Comparison of ENCODE assay signal across 9 cellular contexts in the genomic region with DNA sequence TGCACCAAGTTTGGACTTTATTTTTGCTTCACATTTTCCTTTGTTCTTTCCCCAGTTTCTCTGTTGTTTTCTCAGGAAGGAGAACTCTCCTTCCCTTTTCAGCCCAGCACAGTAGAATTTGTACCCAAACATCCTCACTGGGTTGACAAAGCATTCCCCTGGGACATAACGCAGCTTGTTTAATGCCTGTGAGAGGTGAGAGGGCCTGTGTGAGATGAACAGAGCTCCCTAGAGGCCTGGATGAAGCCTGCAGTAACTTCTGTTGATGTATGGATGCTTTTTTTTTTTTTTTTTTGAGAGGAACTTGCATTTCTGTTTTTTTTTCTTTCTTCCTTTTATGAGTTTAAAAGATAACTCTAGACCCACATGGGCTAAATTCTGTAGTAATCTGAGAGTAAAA.
DNase-seq lines count a peak whose midpoint lies in the region; ATAC-seq and TF ChIP-seq lines count a peak whose summit lies in the region.
"Had no signal": no experiment of that assay in that cellular context is flagged by ENCODE, and none has a peak within 500 bp of the region (broad histone marks: within the 10 kb centered on the region; RNA-seq: fewer than 3 reads in every experiment).

No MANE protein-coding gene starts in this region.

- no peak overlapping the region for H3K4me3 Mint-ChIP-seq in activated CD4-positive, alpha-beta memory T cell treated with anti-CD3 and anti-CD28 coated beads, Interleukin-2, amount 10 ng/mL, durations not matched to agents 7 days and 5 days
- H3K4me3 Mint-ChIP-seq: CD8-positive, alpha-beta memory T cell had no signal

- CTCF ChIA-PET in AG04450 (lab: Charles Lee), result interaction anchor here (0.6 kb wide), 1 partner anchor 328 kb away, joined by 6 read pairs; no protein-coding TSS in a partner anchor
- CTCF ChIA-PET in RWPE1 (lab: Yijun Ruan, JAX), result interaction anchor here (0.7 to 1.0 kb wide), 2 partner anchors 13 to 137 kb away, joined by 3 read pairs; no protein-coding TSS in a partner anchor
- CTCF ChIA-PET in activated CD4-positive, alpha-beta memory T cell treated with anti-CD3 and anti-CD28 coated beads, Interleukin-2, amount 10 ng/mL, durations not matched to agents 7 days and 5 days (lab: Charles Lee), result no interaction called here

- no peak for ATAC-seq in GM18519 (IDR thresholded peaks at IDR 0.05; ENCODE audit: low FRiP score, unreplicated experiment)
- no peak for ATAC-seq in heart left ventricle

- DNase-seq in AG04450 (ENCODE audit: low read depth, low spot score) (no peak), LNCaP clone FGC (ENCODE audit: low read depth) (no peak), SK-MEL-5 (ENCODE audit: low read depth, low spot score) (peak; percentile 48), iPS DF 19.7 (ENCODE audit: low read depth, low spot score) (peak; percentile 33), RWPE1 (ENCODE audit: low spot score) (no peak), heart left ventricle (no peak)
- DNase-seq in activated CD4-positive, alpha-beta memory T cell treated with anti-CD3 and anti-CD28 coated beads, Interleukin-2, amount 10 ng/mL, durations not matched to agents 7 days and 5 days, result no peak
- DNase-seq: CD8-positive, alpha-beta memory T cell had no signal

- in situ Hi-C loops in SK-MEL-5 (cut with HindIII; ENCODE audit: low pct_unique_long_range_greater_than_20kb, low sequenced_read_pairs), result no loop called here

- no peaks in the 10 kb centered on the region for H3K4me1 Mint-ChIP-seq in activated CD4-positive, alpha-beta memory T cell treated with anti-CD3 and anti-CD28 coated beads, Interleukin-2, amount 10 ng/mL, durations not matched to agents 7 days and 5 days
- H3K4me1 Mint-ChIP-seq: CD8-positive, alpha-beta memory T cell had no signal

- H3K27ac ChIP-seq in AG04450 (ENCODE audit: low read depth, low read length) (no peak overlapping the region), RWPE1 (no peak overlapping the region), heart left ventricle (peak overlapping the region in 1 of 12 donors; percentile 17)

- no peaks in the 10 kb centered on the region for H3K9me3 Mint-ChIP-seq in activated CD4-positive, alpha-beta memory T cell treated with anti-CD3 and anti-CD28 coated beads, Interleukin-2, amount 10 ng/mL, durations not matched to agents 7 days and 5 days
- H3K9me3 Mint-ChIP-seq: CD8-positive, alpha-beta memory T cell had no signal

- H3K9me3 ChIP-seq in AG04450 (ENCODE audit: control insufficient read depth, insufficient read depth, low read length) (no peaks in the 10 kb centered on the region; the same call in 1 of the 2 replicates), heart left ventricle (no peaks in the 10 kb centered on the region)

- 0 out of 2 replicates have a peak, but pooled peaks have one; percentile 15 for TF ChIP-seq CTCF in AG04450 (IDR thresholded peaks at IDR 0.05; ENCODE audit: low read depth, low read length)
- peak; percentile 34; the same call in 1 of the 2 replicates for TF ChIP-seq CTCF in LNCaP clone FGC (IDR thresholded peaks at IDR 0.05; ENCODE audit: control insufficient read depth, extremely low read depth, insufficient read depth)
- TF ChIP-seq CTCF in RWPE1 (conservative IDR thresholded peaks at IDR 0.05; ENCODE audit: low read depth), result no peak
- TF ChIP-seq CTCF in heart left ventricle (IDR thresholded peaks at IDR 0.05), result no peak

- TF ChIP-seq POLR2A in heart left ventricle (IDR thresholded peaks at IDR 0.05), result no peak

- no peaks in the 10 kb centered on the region for H3K36me3 ChIP-seq in heart left ventricle

- peaks cover 13% of the 10 kb centered on the region for H3K27me3 Mint-ChIP-seq in activated CD4-positive, alpha-beta memory T cell treated with anti-CD3 and anti-CD28 coated beads, Interleukin-2, amount 10 ng/mL, durations not matched to agents 7 days and 5 days

- no peak overlapping the region for H3K27ac Mint-ChIP-seq in activated CD4-positive, alpha-beta memory T cell treated with anti-CD3 and anti-CD28 coated beads, Interleukin-2, amount 10 ng/mL, durations not matched to agents 7 days and 5 days
- H3K27ac Mint-ChIP-seq: CD8-positive, alpha-beta memory T cell had no signal

- POLR2A ChIA-PET in AG04450 (lab: Yijun Ruan, JAX) (interaction anchor here (0.6 to 0.7 kb wide), 2 partner anchors 130 to 351 kb away, joined by 5 to 6 read pairs; no protein-coding TSS in a partner anchor), RWPE1 (lab: Yijun Ruan, JAX; ENCODE audit: low non-redundant PET) (no interaction called here)
- POLR2A ChIA-PET in activated CD4-positive, alpha-beta memory T cell treated with anti-CD3 and anti-CD28 coated beads, Interleukin-2, amount 10 ng/mL, durations not matched to agents 7 days and 5 days (lab: Charles Lee), result no interaction called here

- intact Hi-C loops in heart left ventricle (cut with DNase I), result no loop called here

- peaks cover 0 to 11% (median 0%) of the 10 kb centered on the region in 12 donors for H3K4me1 ChIP-seq in heart left ventricle

- 42 to 60% (median 50%) methylated on average over 1 of the region's 1 CpG for WGBS in heart left ventricle, 4 donors

- peaks cover 30% of the 10 kb centered on the region for H3K27me3 ChIP-seq in AG04450 (ENCODE audit: control insufficient read depth, insufficient read depth, low read length)
- no peaks in the 10 kb centered on the region for H3K27me3 ChIP-seq in heart left ventricle

- no peaks in the 10 kb centered on the region for H3K36me3 Mint-ChIP-seq in activated CD4-positive, alpha-beta memory T cell treated with anti-CD3 and anti-CD28 coated beads, Interleukin-2, amount 10 ng/mL, durations not matched to agents 7 days and 5 days (ENCODE audit: low read depth)

- no peak overlapping the region for H3K4me3 ChIP-seq in AG04450 (ENCODE audit: low read depth, low read length)
- H3K4me3 ChIP-seq in LNCaP clone FGC (ENCODE audit: low read depth, low read length), result no peak overlapping the region
- no peak overlapping the region for H3K4me3 ChIP-seq in heart left ventricle

Comparison
In these comparisons a context has a peak if more than half of its experiments do, and no peak if none do; other contexts are left out.
1. DNase-seq: peak in SK-MEL-5 (single experiment) and iPS DF 19.7 (single experiment); none in AG04450 (single experiment), LNCaP clone FGC (single experiment), RWPE1 (single experiment), heart left ventricle (0 of 5) and activated CD4-positive, alpha-beta memory T cell treated with anti-CD3 and anti-CD28 coated beads, Interleukin-2, amount 10 ng/mL, durations not matched to agents 7 days and 5 days (single experiment).
2. CTCF ChIP-seq: peak in AG04450 (single experiment) and LNCaP clone FGC (single experiment); none in RWPE1 (single experiment) and heart left ventricle (0 of 12).